Comparison of ENCODE assay signal across 8 cellular contexts in genomic region chr6:44078795-44079671, GRCh38. TPM values are rescaled to one million over a fixed set of nuclear protein-coding genes. Genes with fewer than 3 reads are reported as not detected.
A peak's percentile ranks its signal among the peaks of the same experiment; 100 is the strongest.
DNase-seq lines count a peak whose midpoint lies in the region; ATAC-seq and TF ChIP-seq lines count a peak whose summit lies in the region.

No MANE protein-coding gene starts in this region.

- no peaks in the 10 kb centered on the region for H3K36me3 ChIP-seq in CD8-positive, alpha-beta memory T cell (ENCODE audit: insufficient read depth, low read length)

- no peaks in the 10 kb centered on the region for H3K27me3 ChIP-seq in CD8-positive, alpha-beta memory T cell (ENCODE audit: insufficient read depth, low read length, poor library complexity, severe bottlenecking)

- H3K36me3 Mint-ChIP-seq in CD8-positive, alpha-beta memory T cell, result no peaks in the 10 kb centered on the region
- H3K36me3 Mint-ChIP-seq in progenitor cell of endocrine pancreas (ENCODE audit: insufficient read depth), result no peaks in the 10 kb centered on the region

- peaks cover 8% of the 10 kb centered on the region for H3K4me1 ChIP-seq in CD8-positive, alpha-beta memory T cell (ENCODE audit: insufficient read depth, low read length)

- peak overlapping the region in 1 of 8 donors; percentile 48 for H3K27ac Mint-ChIP-seq in CD8-positive, alpha-beta memory T cell
- no peak overlapping the region for H3K27ac Mint-ChIP-seq in progenitor cell of endocrine pancreas

- H3K9me3 ChIP-seq in CD8-positive, alpha-beta memory T cell (ENCODE audit: low read length), result no peaks in the 10 kb centered on the region

- ATAC-seq in HG03439 (IDR thresholded peaks at IDR 0.05; ENCODE audit: unreplicated experiment), result no peak

- CTCF ChIA-PET in CD8-positive, alpha-beta memory T cell (lab: Charles Lee), result interaction anchor here (0.6 to 7.1 kb wide), 22 partner anchors 10 to 470 kb away, joined by 3 to 72 read pairs (median 4); partner anchors contain the start of gene VEGFA

- POLR2A ChIA-PET in CD8-positive, alpha-beta memory T cell (lab: Charles Lee), result interaction anchor here (1.2 kb wide), 1 partner anchor 355 kb away, joined by 3 read pairs; no protein-coding TSS in a partner anchor

- H3K9me3 Mint-ChIP-seq in CD8-positive, alpha-beta memory T cell, result no peaks in the 10 kb centered on the region
- no peaks in the 10 kb centered on the region for H3K9me3 Mint-ChIP-seq in progenitor cell of endocrine pancreas (ENCODE audit: low read depth)

- peaks cover 3 to 15% of the 10 kb centered on the region in 2 donors for H3K27me3 Mint-ChIP-seq in CD8-positive, alpha-beta memory T cell
- H3K27me3 Mint-ChIP-seq in progenitor cell of endocrine pancreas, result peaks cover 13% of the 10 kb centered on the region

- H3K4me1 Mint-ChIP-seq in CD8-positive, alpha-beta memory T cell, result peaks cover 6 to 8% (median 8%) of the 10 kb centered on the region in 3 donors
- peaks cover 5% of the 10 kb centered on the region for H3K4me1 Mint-ChIP-seq in progenitor cell of endocrine pancreas (ENCODE audit: low read depth)

- DNase-seq in CD8-positive, alpha-beta memory T cell, result peak; percentile 44 to 72 (median 61)
- DNase-seq in LNCaP clone FGC (ENCODE audit: low read depth) (no peak), activated T-cell treated with anti-CD3 and anti-CD28 coated beads for 4 hours (peak; percentile 69), fibroblast of villous mesenchyme (ENCODE audit: low read depth) (peak; percentile 74), progenitor cell of endocrine pancreas (ENCODE audit: low spot score, unreplicated experiment) (peak; percentile 70), NCI-H2107 (lab: John Stamatoyannopoulos, UW) (no peak), NCI-H1105 treated with DMSO at 0.1 percent for 48 hours (lab: John Stamatoyannopoulos, UW) (no peak)

- no peak overlapping the region for H3K4me3 ChIP-seq in CD8-positive, alpha-beta memory T cell (ENCODE audit: low read length)
- no peak overlapping the region for H3K4me3 ChIP-seq in LNCaP clone FGC (ENCODE audit: low read depth, low read length)
- no peak overlapping the region for H3K4me3 ChIP-seq in fibroblast of villous mesenchyme (ENCODE audit: low read depth, low read length)

- TF ChIP-seq CTCF in LNCaP clone FGC (IDR thresholded peaks at IDR 0.05; ENCODE audit: control insufficient read depth, extremely low read depth, insufficient read depth) (peak; percentile 95), fibroblast of villous mesenchyme (IDR thresholded peaks at IDR 0.05; ENCODE audit: insufficient read depth, low read depth, low read length) (peak; percentile 90), progenitor cell of endocrine pancreas (IDR thresholded peaks at IDR 0.05; ENCODE audit: unreplicated experiment) (peak; percentile 86)

- peak overlapping the region; percentile 75 for H3K27ac ChIP-seq in CD8-positive, alpha-beta memory T cell (ENCODE audit: low read depth, low read length)

- no peak overlapping the region for H3K4me3 Mint-ChIP-seq in CD8-positive, alpha-beta memory T cell
- no peak overlapping the region for H3K4me3 Mint-ChIP-seq in progenitor cell of endocrine pancreas (ENCODE audit: low read depth)

RNA-seq across cellular contexts. Expression of gene MRPL14, which starts 48.2 kb away (rescaled TPM):
- total RNA-seq in CD8-positive, alpha-beta memory T cell, result 10 to 100 TPM; 48.5 to 48.7 TPM
- 108 TPM for polyA plus RNA-seq in CD8-positive, alpha-beta memory T cell
- total RNA-seq in fibroblast of villous mesenchyme (47.5 and 51.9 TPM in 2 replicates), progenitor cell of endocrine pancreas (49.9 and 51.1 TPM in 2 replicates)

RNA-seq across cellular contexts. Expression of gene TMEM63B, which starts 48.3 kb away (rescaled TPM):
- 10 to 100 TPM; 18.4 to 20.3 TPM for total RNA-seq in CD8-positive, alpha-beta memory T cell
- 1.9 TPM for polyA plus RNA-seq in CD8-positive, alpha-beta memory T cell
- total RNA-seq in fibroblast of villous mesenchyme (21.3 and 32.4 TPM in 2 replicates), progenitor cell of endocrine pancreas (69.1 and 72.3 TPM in 2 replicates)

Comparison
In these comparisons a context has a peak if more than half of its experiments do, and no peak if none do; other contexts are left out.
1. DNase-seq: peak in CD8-positive, alpha-beta memory T cell (5 of 5), activated T-cell treated with anti-CD3 and anti-CD28 coated beads for 4 hours (single experiment), fibroblast of villous mesenchyme (single experiment) and progenitor cell of endocrine pancreas (single experiment); none in LNCaP clone FGC (single experiment), NCI-H2107 (single experiment) and NCI-H1105 treated with DMSO at 0.1 percent for 48 hours (single experiment).
2. Peak in every context shown above with its lines, with median percentiles within 50 percentile points of each other: CTCF ChIP-seq.